Comparison of ENCODE assay signal across 1 cellular context in the genomic region with DNA sequence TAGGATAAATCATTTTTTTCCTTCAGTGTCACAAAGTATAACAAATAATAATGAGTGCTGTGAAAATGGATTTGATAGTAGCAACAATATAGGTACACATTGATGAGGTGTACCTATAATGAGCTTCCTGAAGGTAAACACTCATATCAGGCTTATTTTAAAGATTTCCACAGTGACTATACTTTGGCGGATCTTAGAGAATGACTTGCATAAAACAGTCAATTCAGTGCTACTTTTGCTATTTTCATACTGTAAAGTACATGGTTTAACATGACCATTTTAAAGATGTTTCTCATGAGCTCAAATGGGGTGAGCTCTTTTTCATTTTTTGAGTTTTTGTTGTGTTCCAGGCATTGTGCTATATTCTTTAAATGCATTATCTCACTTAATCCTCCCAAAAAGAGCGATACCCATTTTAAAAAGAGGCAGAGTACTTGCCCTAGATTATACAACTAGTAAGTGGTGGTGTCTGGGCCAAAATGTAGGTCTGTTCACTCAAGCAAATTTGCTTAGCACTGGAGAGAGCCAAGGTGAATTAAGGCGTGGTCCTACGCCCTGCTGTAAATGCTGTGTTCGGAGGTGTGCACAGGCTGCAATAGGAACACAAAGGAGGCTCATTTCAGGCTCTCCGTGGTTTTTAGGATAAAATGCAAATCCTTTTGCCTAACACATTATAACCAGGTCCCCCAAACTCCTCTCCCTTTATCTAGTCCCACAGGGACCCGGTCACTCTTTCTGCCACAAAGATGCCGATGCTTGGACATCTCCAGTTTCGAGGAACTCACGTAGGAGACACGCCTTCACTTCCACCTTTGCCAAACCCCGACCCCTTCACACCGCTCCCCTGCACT.
TF ChIP-seq lines count a peak whose summit lies in the region.

No MANE protein-coding gene starts in this region.

TF ChIP-seq in SK-N-SH treated with all-trans-retinoic acid at 6 μM for 48 hours, 23 proteins besides CTCF, POLR2A, EP300 and RAD21 (continued from another document):
- TF ChIP-seq, protein P1, sequence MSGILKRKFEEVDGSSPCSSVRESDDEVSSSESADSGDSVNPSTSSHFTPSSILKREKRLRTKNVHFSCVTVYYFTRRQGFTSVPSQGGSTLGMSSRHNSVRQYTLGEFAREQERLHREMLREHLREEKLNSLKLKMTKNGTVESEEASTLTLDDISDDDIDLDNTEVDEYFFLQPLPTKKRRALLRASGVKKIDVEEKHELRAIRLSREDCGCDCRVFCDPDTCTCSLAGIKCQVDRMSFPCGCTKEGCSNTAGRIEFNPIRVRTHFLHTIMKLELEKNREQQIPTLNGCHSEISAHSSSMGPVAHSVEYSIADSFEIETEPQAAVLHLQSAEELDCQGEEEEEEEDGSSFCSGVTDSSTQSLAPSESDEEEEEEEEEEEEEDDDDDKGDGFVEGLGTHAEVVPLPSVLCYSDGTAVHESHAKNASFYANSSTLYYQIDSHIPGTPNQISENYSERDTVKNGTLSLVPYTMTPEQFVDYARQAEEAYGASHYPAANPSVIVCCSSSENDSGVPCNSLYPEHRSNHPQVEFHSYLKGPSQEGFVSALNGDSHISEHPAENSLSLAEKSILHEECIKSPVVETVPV (CRISPR knock-in tag; IDR thresholded peaks at IDR 0.05) = no peak
- TF ChIP-seq ZC3H10 (CRISPR knock-in tag; IDR thresholded peaks at IDR 0.05) (no peak), CSDC2 (CRISPR knock-in tag; IDR thresholded peaks at IDR 0.05) (no peak), BACH2 (CRISPR knock-in tag; IDR thresholded peaks at IDR 0.05; ENCODE audit: borderline replicate concordance) (no peak), ARNTL (CRISPR knock-in tag; IDR thresholded peaks at IDR 0.05; ENCODE audit: borderline replicate concordance, low read depth) (no peak), RARB (CRISPR knock-in tag; IDR thresholded peaks at IDR 0.05) (no peak)
- TF ChIP-seq, protein P2, sequence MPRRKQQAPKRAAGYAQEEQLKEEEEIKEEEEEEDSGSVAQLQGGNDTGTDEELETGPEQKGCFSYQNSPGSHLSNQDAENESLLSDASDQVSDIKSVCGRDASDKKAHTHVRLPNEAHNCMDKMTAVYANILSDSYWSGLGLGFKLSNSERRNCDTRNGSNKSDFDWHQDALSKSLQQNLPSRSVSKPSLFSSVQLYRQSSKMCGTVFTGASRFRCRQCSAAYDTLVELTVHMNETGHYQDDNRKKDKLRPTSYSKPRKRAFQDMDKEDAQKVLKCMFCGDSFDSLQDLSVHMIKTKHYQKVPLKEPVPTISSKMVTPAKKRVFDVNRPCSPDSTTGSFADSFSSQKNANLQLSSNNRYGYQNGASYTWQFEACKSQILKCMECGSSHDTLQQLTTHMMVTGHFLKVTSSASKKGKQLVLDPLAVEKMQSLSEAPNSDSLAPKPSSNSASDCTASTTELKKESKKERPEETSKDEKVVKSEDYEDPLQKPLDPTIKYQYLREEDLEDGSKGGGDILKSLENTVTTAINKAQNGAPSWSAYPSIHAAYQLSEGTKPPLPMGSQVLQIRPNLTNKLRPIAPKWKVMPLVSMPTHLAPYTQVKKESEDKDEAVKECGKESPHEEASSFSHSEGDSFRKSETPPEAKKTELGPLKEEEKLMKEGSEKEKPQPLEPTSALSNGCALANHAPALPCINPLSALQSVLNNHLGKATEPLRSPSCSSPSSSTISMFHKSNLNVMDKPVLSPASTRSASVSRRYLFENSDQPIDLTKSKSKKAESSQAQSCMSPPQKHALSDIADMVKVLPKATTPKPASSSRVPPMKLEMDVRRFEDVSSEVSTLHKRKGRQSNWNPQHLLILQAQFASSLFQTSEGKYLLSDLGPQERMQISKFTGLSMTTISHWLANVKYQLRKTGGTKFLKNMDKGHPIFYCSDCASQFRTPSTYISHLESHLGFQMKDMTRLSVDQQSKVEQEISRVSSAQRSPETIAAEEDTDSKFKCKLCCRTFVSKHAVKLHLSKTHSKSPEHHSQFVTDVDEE (CRISPR knock-in tag; IDR thresholded peaks at IDR 0.05) = no peak
- TF ChIP-seq, protein P3, sequence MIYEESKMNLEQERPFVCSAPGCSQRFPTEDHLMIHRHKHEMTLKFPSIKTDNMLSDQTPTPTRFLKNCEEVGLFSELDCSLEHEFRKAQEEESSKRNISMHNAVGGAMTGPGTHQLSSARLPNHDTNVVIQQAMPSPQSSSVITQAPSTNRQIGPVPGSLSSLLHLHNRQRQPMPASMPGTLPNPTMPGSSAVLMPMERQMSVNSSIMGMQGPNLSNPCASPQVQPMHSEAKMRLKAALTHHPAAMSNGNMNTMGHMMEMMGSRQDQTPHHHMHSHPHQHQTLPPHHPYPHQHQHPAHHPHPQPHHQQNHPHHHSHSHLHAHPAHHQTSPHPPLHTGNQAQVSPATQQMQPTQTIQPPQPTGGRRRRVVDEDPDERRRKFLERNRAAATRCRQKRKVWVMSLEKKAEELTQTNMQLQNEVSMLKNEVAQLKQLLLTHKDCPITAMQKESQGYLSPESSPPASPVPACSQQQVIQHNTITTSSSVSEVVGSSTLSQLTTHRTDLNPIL (CRISPR knock-in tag; IDR thresholded peaks at IDR 0.05; ENCODE audit: low read depth) = no peak
